ENCODE assay signal across 23 cellular contexts in the genomic region with DNA sequence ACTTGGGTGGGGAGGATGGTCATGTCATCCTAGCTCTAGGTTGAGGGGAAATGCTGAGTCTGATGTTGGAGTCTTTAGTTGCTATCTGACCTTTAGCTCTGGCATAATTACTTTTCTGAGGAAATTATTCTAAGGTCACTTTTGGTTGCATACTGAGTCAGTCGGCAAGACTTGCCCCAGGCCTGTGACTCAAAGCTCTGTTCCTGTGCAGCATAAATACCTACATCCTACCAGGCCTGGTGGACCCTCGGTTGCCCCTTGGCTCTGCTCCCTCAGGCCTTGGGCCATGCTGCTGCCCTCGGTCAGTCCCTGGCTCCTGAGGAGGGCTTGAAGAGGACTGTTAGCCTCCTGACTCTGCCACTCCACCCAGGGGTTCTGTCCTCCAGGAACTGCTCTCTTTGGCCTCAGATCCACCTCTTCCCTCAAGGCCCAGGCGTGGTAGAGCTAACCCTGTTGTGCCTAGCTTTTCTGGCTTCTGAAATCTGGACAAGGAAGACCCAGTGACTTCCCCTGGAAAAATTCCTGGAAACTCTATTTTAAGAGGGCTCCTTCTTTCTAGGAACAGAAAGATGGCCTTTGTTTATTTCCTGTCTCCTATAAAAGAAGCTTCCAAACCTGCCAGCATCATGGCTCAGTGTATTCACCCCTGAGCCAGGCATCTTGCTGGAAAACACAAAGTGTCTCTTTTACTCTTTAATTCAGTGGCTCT.
DNase-seq lines count a peak whose midpoint lies in the region; TF ChIP-seq lines count a peak whose summit lies in the region.
"Had no signal": no experiment of that assay in that cellular context is flagged by ENCODE, and none has a peak within 500 bp of the region (broad histone marks: within the 10 kb centered on the region; RNA-seq: fewer than 3 reads in every experiment).

No MANE protein-coding gene starts in this region.

- WGBS in smooth muscle cell (ENCODE audit: low lambda C conversion rate), result 67% methylated on average over 4 of the region's 4 CpGs

- H3K9me3 ChIP-seq in smooth muscle cell (replicated peaks; ENCODE audit: low read depth), result no peaks in the 10 kb centered on the region
- H3K9me3 ChIP-seq: pancreas had no signal

- peaks cover 17% of the 10 kb centered on the region for H3K4me1 Mint-ChIP-seq in brain

- no peaks in the 10 kb centered on the region for H3K27me3 Mint-ChIP-seq in brain

- no peak overlapping the region for H2AFZ ChIP-seq in smooth muscle cell (ENCODE audit: low read depth)

- H3K4me3 Mint-ChIP-seq in brain, result no peak overlapping the region
- H3K4me3 Mint-ChIP-seq: activated CD8-positive, alpha-beta T cell treated with anti-CD3 and anti-CD28 coated beads, Interleukin-2, amount 10 ng/mL, durations not matched to agents 7 days and 5 days; CD8-positive, alpha-beta T cell; natural killer cell treated with Interleukin-12 subunit alpha and Interleukin-12 subunit beta and Interleukin-15 and Interleukin-18, amount 100 ng/mL, for 72 hours had no signal

- H3K9me3 Mint-ChIP-seq in brain, result peaks cover 5 to 28% (median 26%) of the 10 kb centered on the region in 5 experiments

- TF ChIP-seq CTCF in brain (conservative IDR thresholded peaks at IDR 0.05), result no peak
- no peak for TF ChIP-seq CTCF in smooth muscle cell (IDR thresholded peaks at IDR 0.05; ENCODE audit: borderline replicate concordance, insufficient read depth, poor library complexity, severe bottlenecking)

- DNase-seq in ELF-1 (ENCODE audit: low read depth, low spot score) (peak; percentile 29), M059J (ENCODE audit: low read depth) (peak; percentile 95), smooth muscle cell (lab: John Stamatoyannopoulos, UW; ENCODE audit: unreplicated experiment) (no peak), head of caudate nucleus (no peak), dedifferentiated amniotic fluid mesenchymal stem cell (ENCODE audit: extremely low spot score) (no peak), NOMO-1 treated with dmso at 0.1 percent for 144 hours (lab: John Stamatoyannopoulos, UW; ENCODE audit: unreplicated experiment) (no peak)
- DNase-seq: activated CD4-positive, CD25-positive, alpha-beta regulatory T cell treated with anti-CD3 and anti-CD28 coated beads, Interleukin-2, amount 50 U/mL, for 72 hours; activated CD8-positive, alpha-beta T cell treated with anti-CD3 and anti-CD28 coated beads, Interleukin-2, amount 10 ng/mL, durations not matched to agents 7 days and 5 days; activated naive CD4-positive, alpha-beta T cell; aorta; caudate nucleus; CD8-positive, alpha-beta T cell; dermis blood vessel endothelial cell; left cardiac atrium; midbrain; NCI-H1417; NCI-H510A; NK-92 treated with Interleukin-12 subunit alpha and Interleukin-12 subunit beta, amount 100 ng/mL, for 24 hours; pancreas; right cardiac atrium; T1000 had no signal

- peaks cover 8% of the 10 kb centered on the region for H3K4me1 ChIP-seq in smooth muscle cell (ENCODE audit: low read depth)
- H3K4me1 ChIP-seq: pancreas had no signal

- H3K4me2 ChIP-seq in smooth muscle cell, result peak overlapping the region; percentile 40

- no peaks in the 10 kb centered on the region for H4K20me1 ChIP-seq in smooth muscle cell (ENCODE audit: low read depth)

- H3K27ac ChIP-seq in smooth muscle cell (ENCODE audit: low read depth), result peak overlapping the region; percentile 52
- H3K27ac ChIP-seq: pancreas had no signal

- H3F3A ChIP-seq in smooth muscle cell (ENCODE audit: low read depth), result no peaks in the 10 kb centered on the region

- H3K27me3 ChIP-seq in smooth muscle cell (ENCODE audit: low read depth), result no peaks in the 10 kb centered on the region
- H3K27me3 ChIP-seq: pancreas had no signal

- no peaks in the 10 kb centered on the region for H3K79me2 ChIP-seq in smooth muscle cell (ENCODE audit: low read depth)

- peaks cover 24% of the 10 kb centered on the region for H3K36me3 Mint-ChIP-seq in brain
- H3K36me3 Mint-ChIP-seq: CD8-positive, alpha-beta T cell; natural killer cell treated with Interleukin-12 subunit alpha and Interleukin-12 subunit beta and Interleukin-15 and Interleukin-18, amount 100 ng/mL, for 72 hours had no signal

- H3K36me3 ChIP-seq in smooth muscle cell (ENCODE audit: low read depth), result no peaks in the 10 kb centered on the region
- H3K36me3 ChIP-seq: pancreas had no signal

- peak overlapping the region in 3 of 5 experiments; percentile 35 to 72 (median 72) for H3K27ac Mint-ChIP-seq in brain
- H3K27ac Mint-ChIP-seq: activated CD8-positive, alpha-beta T cell treated with anti-CD3 and anti-CD28 coated beads, Interleukin-2, amount 10 ng/mL, durations not matched to agents 7 days and 5 days; CD8-positive, alpha-beta T cell; natural killer cell treated with Interleukin-12 subunit alpha and Interleukin-12 subunit beta and Interleukin-15 and Interleukin-18, amount 100 ng/mL, for 72 hours had no signal

- no peak overlapping the region for H3K4me3 ChIP-seq in smooth muscle cell
- H3K4me3 ChIP-seq: pancreas had no signal

- no peak overlapping the region for H3K9ac ChIP-seq in smooth muscle cell (ENCODE audit: low read depth)

- intact Hi-C loops in head of caudate nucleus (cut with DNase I), result no loop called here

Comparison
In these comparisons a context has a peak if more than half of its experiments do, and no peak if none do; other contexts are left out.
1. DNase-seq: peak in ELF-1 (single experiment) and M059J (single experiment); none in smooth muscle cell (single experiment), head of caudate nucleus (0 of 42), dedifferentiated amniotic fluid mesenchymal stem cell (single experiment) and NOMO-1 treated with dmso at 0.1 percent for 144 hours (single experiment).